ENCODE assay signal across 28 cellular contexts in genomic region chr22:42871146-42872050, GRCh38.
"Had no signal": no experiment of that assay in that cellular context is flagged by ENCODE, and none has a peak within 500 bp of the region (broad histone marks: within the 10 kb centered on the region; RNA-seq: fewer than 3 reads in every experiment).

No MANE protein-coding gene starts in this region.

- FAIRE-seq: astrocyte, RCC 7860, TTC549 had no signal

- H3K27ac Mint-ChIP-seq: activated B cell treated with CpG ODN at 0.5 μM for 24 hours; activated CD4-positive, alpha-beta memory T cell treated with anti-CD3 and anti-CD28 coated beads for 36 hours; activated CD4-positive, alpha-beta T cell treated with anti-CD3 and anti-CD28 coated beads, Interleukin-2, amount 10 ng/mL, durations not matched to agents 24 days and 14 days; activated naive CD8-positive, alpha-beta T cell; T-helper 1 cell treated with Interleukin-12 subunit alpha and Interleukin-12 subunit beta and Interleukin-4 antibody, amounts not matched to agents 30 μg/mL and 1 μg/mL, for 36 hours had no signal

- H3K27ac ChIP-seq: brain microvascular endothelial cell, cardiac muscle cell had no signal

- H3K9me3 ChIP-seq: MG63 had no signal

- H3K27me3 ChIP-seq: brain microvascular endothelial cell, cardiac muscle cell, MG63 had no signal

- H3K27me3 Mint-ChIP-seq: activated B cell treated with CpG ODN at 0.5 μM for 24 hours; activated CD4-positive, alpha-beta memory T cell treated with anti-CD3 and anti-CD28 coated beads for 36 hours; activated CD4-positive, alpha-beta T cell treated with anti-CD3 and anti-CD28 coated beads, Interleukin-2, amount 10 ng/mL, durations not matched to agents 24 days and 14 days; activated naive CD8-positive, alpha-beta T cell had no signal

- H3K4me1 Mint-ChIP-seq: activated CD4-positive, alpha-beta T cell treated with anti-CD3 and anti-CD28 coated beads, Interleukin-2, amount 10 ng/mL, durations not matched to agents 24 days and 14 days had no signal

- H3K36me3 Mint-ChIP-seq: activated naive CD8-positive, alpha-beta T cell had no signal

- ATAC-seq: PC-3 had no signal

- H3K4me3 Mint-ChIP-seq: activated B cell treated with CpG ODN at 0.5 μM for 24 hours; activated CD4-positive, alpha-beta memory T cell treated with anti-CD3 and anti-CD28 coated beads for 36 hours; activated CD4-positive, alpha-beta T cell treated with anti-CD3 and anti-CD28 coated beads, Interleukin-2, amount 10 ng/mL, durations not matched to agents 24 days and 14 days; activated naive CD8-positive, alpha-beta T cell; T-helper 1 cell treated with Interleukin-12 subunit alpha and Interleukin-12 subunit beta and Interleukin-4 antibody, amounts not matched to agents 30 μg/mL and 1 μg/mL, for 36 hours had no signal

- H3K4me3 ChIP-seq: cardiac muscle cell, MG63 had no signal

- H3K9me3 Mint-ChIP-seq: activated B cell treated with CpG ODN at 0.5 μM for 24 hours; activated CD4-positive, alpha-beta memory T cell treated with anti-CD3 and anti-CD28 coated beads for 36 hours; activated CD4-positive, alpha-beta T cell treated with anti-CD3 and anti-CD28 coated beads, Interleukin-2, amount 10 ng/mL, durations not matched to agents 24 days and 14 days; T-helper 1 cell treated with Interleukin-12 subunit alpha and Interleukin-12 subunit beta and Interleukin-4 antibody, amounts not matched to agents 30 μg/mL and 1 μg/mL, for 36 hours had no signal

- DNase-seq: activated B cell treated with CpG ODN at 0.5 μM for 24 hours; activated CD4-positive, alpha-beta memory T cell treated with anti-CD3 and anti-CD28 coated beads for 36 hours; activated CD4-positive, alpha-beta T cell treated with anti-CD3 and anti-CD28 coated beads for 1 hour; activated CD4-positive, alpha-beta T cell treated with anti-CD3 and anti-CD28 coated beads, Interleukin-2, amount 10 ng/mL, durations not matched to agents 24 days and 14 days; activated CD8-positive, alpha-beta memory T cell treated with anti-CD3 and anti-CD28 coated beads, Interleukin-2, amount 50 U/mL, for 4 hours; activated effector memory CD4-positive, alpha-beta T cell treated with Interleukin-2 at 50 U/mL for 16 hours; activated naive CD4-positive, alpha-beta T cell; amygdala; brain microvascular endothelial cell; cerebellar nuclear complex; MG63; MV-4-11; NCI-H1092 treated with DMSO at 0.1 percent for 48 hours; NCI-H1417 treated with DMSO at 0.1 percent for 48 hours; NCI-H1694; NCI-H2029; NCI-H2107; NCI-H226; NCI-H510A; PC-3; SHP77 treated with DMSO at 0.1 percent for 48 hours; T-helper 9 cell had no signal
